In the genomic region with DNA sequence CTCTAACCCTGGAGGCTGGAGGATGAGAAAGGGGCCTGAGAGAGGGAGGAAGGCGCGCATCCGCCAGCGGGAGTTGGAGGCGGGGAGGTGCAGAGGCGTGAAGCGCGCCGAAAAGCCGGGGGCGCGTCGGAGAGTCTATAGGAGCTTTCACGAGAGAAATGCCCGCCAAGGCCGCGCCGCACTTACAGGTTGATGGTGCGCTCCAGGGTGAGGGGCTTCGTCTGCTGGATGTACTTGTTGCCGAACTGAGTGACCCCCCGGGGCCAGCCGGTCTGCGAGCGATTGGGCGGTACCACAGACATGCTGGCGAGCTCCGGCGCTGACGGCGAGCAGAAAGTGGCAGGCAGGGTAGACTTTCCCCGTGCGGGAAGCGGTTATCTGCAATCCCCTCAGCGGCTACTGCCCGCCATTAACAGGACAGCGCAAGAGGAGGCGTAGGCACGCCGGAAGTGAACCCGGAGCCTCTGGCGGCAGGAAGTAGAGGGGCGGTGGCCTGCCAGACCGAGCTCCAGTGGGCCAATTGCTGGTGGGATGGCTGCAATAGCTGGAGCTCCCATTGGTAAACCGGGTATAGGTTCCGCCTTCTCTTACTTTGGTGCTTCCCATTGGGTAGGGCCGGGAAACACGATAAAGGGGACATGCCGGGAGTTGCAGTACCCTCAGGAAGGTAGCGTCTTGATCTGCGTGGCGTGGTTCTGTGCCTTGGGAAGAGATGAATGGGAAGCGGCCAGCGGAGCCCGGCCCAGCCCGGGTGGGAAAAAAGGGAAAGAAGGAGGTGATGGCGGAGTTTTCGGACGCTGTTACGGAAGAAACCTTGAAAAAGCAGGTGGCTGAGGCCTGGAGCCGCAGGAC, we compare ENCODE assay signal across 8 cellular contexts. TPM values are rescaled to one million over a fixed set of nuclear protein-coding genes. Genes with fewer than 3 reads are reported as not detected.
DNase-seq lines count a peak whose midpoint lies in the region; ATAC-seq and TF ChIP-seq lines count a peak whose summit lies in the region.

NUDT21 (minus strand) TSS at position 432 of the 852 bp plus-strand sequence; CDS start at position 302, 130 bp downstream.
OGFOD1 (plus strand) TSS at position 654 of the 852 bp plus-strand sequence; CDS start at position 713, 59 bp downstream.

- H3K27me3 ChIP-seq in H7 (ENCODE audit: control insufficient read depth, insufficient read depth, low read length) = no peaks in the 10 kb centered on the region

- H3K36me3 ChIP-seq in H7 (replicated peaks; ENCODE audit: control insufficient read depth, insufficient read depth, low read length) = peaks cover 13% of the 10 kb centered on the region

- TF ChIP-seq CTCF in natural killer cell (IDR thresholded peaks at IDR 0.05) = no peak

- peak within 1 kb of the TSS; percentile 89 to 90 for H3K27ac Mint-ChIP-seq in natural killer cell

- H3K27me3 Mint-ChIP-seq in natural killer cell (ENCODE audit: low read depth in 2 of 2) = no peaks in the 10 kb centered on the region

- ATAC-seq in natural killer cell = peak; percentile 98 to 100 (median 98)

- peak within 1 kb of the TSS; percentile 98 for H3K4me3 ChIP-seq in H7 (ENCODE audit: insufficient read depth, low read depth, low read length)

- peak within 1 kb of the TSS; percentile 96 for H3K4me3 Mint-ChIP-seq in natural killer cell

- H3K9me3 Mint-ChIP-seq in natural killer cell = no peaks in the 10 kb centered on the region

- H3K4me1 Mint-ChIP-seq in natural killer cell = peaks cover 51 to 52% of the 10 kb centered on the region in 2 donors

- H3K36me3 Mint-ChIP-seq in natural killer cell = peaks cover 16% of the 10 kb centered on the region

- DNase-seq in ELF-1 (ENCODE audit: low read depth, low spot score) (peak; percentile 98), H7 (peak; percentile 97), M059J (ENCODE audit: low read depth) (peak; percentile 99), SHP77 (lab: John Stamatoyannopoulos, UW) (peak; percentile 97), fibroblast of peridontal ligament (ENCODE audit: extremely low read depth) (peak; percentile 97), natural killer cell (peak; percentile 79)
- DNase-seq in activated effector memory CD4-positive, alpha-beta T cell treated with Interleukin-2 at 50 U/mL for 16 hours = peak; percentile 87
- DNase-seq in stimulated activated naive CD4-positive, alpha-beta T cell treated with Interleukin-2 at 50 U/mL for 16 hours (lab: John Stamatoyannopoulos, UW) = peak; percentile 94

- intact Hi-C loops in natural killer cell (cut with micrococcal nuclease) = loop anchor here (1.0 to 2.0 kb wide), 2 partner anchors 26 to 231 kb away; partner anchors contain the start of genes AMFR and MT1X

RNA-seq across cellular contexts. Expression of gene NUDT21, which starts in this region (rescaled TPM):
- 158 and 160 TPM in 2 replicates for total RNA-seq in H7 (2014; rRNA removed; shearing (Covaris generic))
- total RNA-seq in M059J (2014; rRNA removed; shearing (Covaris generic)) = 83.5 and 172 TPM in 2 replicates
- 100 to 1,000 TPM in 1 of 3 donors, 10 to 100 TPM in 2; 78.1 to 108 (median 90.0) TPM for total RNA-seq in natural killer cell

RNA-seq across cellular contexts. Expression of gene OGFOD1, which starts in this region (rescaled TPM):
- 70.2 and 74.1 TPM in 2 replicates for total RNA-seq in H7 (2014; rRNA removed; shearing (Covaris generic))
- total RNA-seq in M059J (2014; rRNA removed; shearing (Covaris generic)) = 103 and 105 TPM in 2 replicates
- total RNA-seq in natural killer cell = 10 to 100 TPM; 12.7 to 20.6 (median 13.1) TPM

Comparison
In these comparisons a context has a peak if more than half of its experiments do, and no peak if none do; other contexts are left out.
1. Peak in every context shown above with its lines: DNase-seq, ATAC-seq and H3K4me3 ChIP-seq.